In genomic region chr14:71208702-71209357, GRCh38 we compare ENCODE assay signal across 22 cellular contexts.
DNase-seq lines count a peak whose midpoint lies in the region; ATAC-seq and TF ChIP-seq lines count a peak whose summit lies in the region.
"Had no signal": no experiment of that assay in that cellular context is flagged by ENCODE, and none has a peak within 500 bp of the region (broad histone marks: within the 10 kb centered on the region; RNA-seq: fewer than 3 reads in every experiment).

No MANE protein-coding gene starts in this region.

- no peaks in the 10 kb centered on the region for H3F3A ChIP-seq in GM23338 (replicated peaks; ENCODE audit: low read depth)

- CTCF ChIA-PET in Calu3 (lab: Charles Lee) (no interaction called here), Panc1 (lab: Charles Lee) (no interaction called here)

- TF ChIP-seq CTCF in Calu3 (IDR thresholded peaks at IDR 0.05; ENCODE audit: unreplicated experiment): peak; percentile 16
- TF ChIP-seq CTCF in GM23338 (conservative IDR thresholded peaks at IDR 0.05; ENCODE audit: low read depth in 2 of 2): peak; percentile 32 to 64
- peak; percentile 28 for TF ChIP-seq CTCF in Panc1 (IDR thresholded peaks at IDR 0.05)
- peak; percentile 33 for TF ChIP-seq CTCF in foreskin keratinocyte (conservative IDR thresholded peaks at IDR 0.05)

- no peaks in the 10 kb centered on the region for H3K79me2 ChIP-seq in GM23338 (replicated peaks; ENCODE audit: insufficient read depth)

- ATAC-seq in GM23338 (no peak), Panc1 (no peak), foreskin keratinocyte (no peak), HG03439 (IDR thresholded peaks at IDR 0.05; ENCODE audit: unreplicated experiment) (no peak), GM21717 (IDR thresholded peaks at IDR 0.05; ENCODE audit: unreplicated experiment) (no peak)
- ATAC-seq in activated naive CD8-positive, alpha-beta T cell treated with anti-CD3 and anti-CD28 coated beads, Interleukin-2, amount 50 U/mL, for 24 hours: no peak
- ATAC-seq: activated T-helper 17 cell treated with anti-CD3 and anti-CD28 coated beads, Interleukin-2, amount 50 U/mL, for 72 hours; gastroesophageal sphincter had no signal

- POLR2A ChIA-PET in Panc1 (lab: Charles Lee): interaction anchor here (0.6 kb wide), 1 partner anchor 1907 kb away, joined by 3 read pairs; no protein-coding TSS in a partner anchor

- H3K4me3 Mint-ChIP-seq in Calu3 (ENCODE audit: low read depth, unreplicated experiment): no peak overlapping the region
- H3K4me3 Mint-ChIP-seq in GM23338: no peak overlapping the region
- H3K4me3 Mint-ChIP-seq in activated naive CD8-positive, alpha-beta T cell treated with anti-CD3 and anti-CD28 coated beads, Interleukin-2, amount 50 U/mL, for 24 hours: no peak overlapping the region
- H3K4me3 Mint-ChIP-seq: activated T-helper 17 cell treated with anti-CD3 and anti-CD28 coated beads, Interleukin-2, amount 50 U/mL, for 72 hours; B cell had no signal

- H3K9me3 Mint-ChIP-seq in Calu3 (ENCODE audit: low read depth, unreplicated experiment) (no peaks in the 10 kb centered on the region), GM23338 (peaks cover 13% of the 10 kb centered on the region)
- H3K9me3 Mint-ChIP-seq in activated naive CD8-positive, alpha-beta T cell treated with anti-CD3 and anti-CD28 coated beads, Interleukin-2, amount 50 U/mL, for 24 hours: peaks cover 10% of the 10 kb centered on the region

- H3K4me3 ChIP-seq in GM23338: no peak overlapping the region
- no peak overlapping the region for H3K4me3 ChIP-seq in Panc1 (ENCODE audit: low read depth in 2 of 2, low read length in 2 of 2)
- H3K4me3 ChIP-seq in MG63: no peak overlapping the region
- H3K4me3 ChIP-seq: adrenal gland, breast epithelium, gastroesophageal sphincter had no signal

- H3K27me3 ChIP-seq in GM23338 (ENCODE audit: insufficient read depth): no peaks in the 10 kb centered on the region
- H3K27me3 ChIP-seq in Panc1 (ENCODE audit: control insufficient read depth, insufficient read depth, low read length): no peaks in the 10 kb centered on the region
- H3K27me3 ChIP-seq in foreskin keratinocyte: no peaks in the 10 kb centered on the region
- H3K27me3 ChIP-seq in MG63: no peaks in the 10 kb centered on the region
- H3K27me3 ChIP-seq: adrenal gland, breast epithelium, gastroesophageal sphincter had no signal

- no peak overlapping the region for H3K27ac ChIP-seq in GM23338 (ENCODE audit: low read depth)
- no peak overlapping the region for H3K27ac ChIP-seq in Panc1 (ENCODE audit: low read length)
- no peak overlapping the region for H3K27ac ChIP-seq in foreskin keratinocyte
- H3K27ac ChIP-seq: adrenal gland, breast epithelium, epithelial cell of prostate, gastroesophageal sphincter had no signal

- no peaks in the 10 kb centered on the region for H3K27me3 Mint-ChIP-seq in Calu3 (ENCODE audit: unreplicated experiment)
- peaks cover 4% of the 10 kb centered on the region for H3K27me3 Mint-ChIP-seq in GM23338 (ENCODE audit: insufficient read depth, low read depth, poor library complexity)
- peaks cover 2% of the 10 kb centered on the region for H3K27me3 Mint-ChIP-seq in activated naive CD8-positive, alpha-beta T cell treated with anti-CD3 and anti-CD28 coated beads, Interleukin-2, amount 50 U/mL, for 24 hours

- intact Hi-C loops in Calu3 (cut with micrococcal nuclease; ENCODE audit: unreplicated experiment): no loop called here
- intact Hi-C loops in Panc1 (cut with micrococcal nuclease; ENCODE audit: unreplicated experiment): no loop called here

- no peak for DNase-seq in Calu3
- DNase-seq in GM23338 (ENCODE audit: low spot score): no peak
- DNase-seq in Panc1 (ENCODE audit: low read depth, low spot score): no peak
- no peak for DNase-seq in foreskin keratinocyte
- no peak for DNase-seq in activated naive CD8-positive, alpha-beta T cell treated with anti-CD3 and anti-CD28 coated beads, Interleukin-2, amount 50 U/mL, for 24 hours
- DNase-seq in MG63: no peak
- DNase-seq: adrenal gland; Caco-2; dermis blood vessel endothelial cell; kidney glomerular epithelial cell; NCI-H1105; NCI-H2081; NK-92 treated with Interleukin-12 subunit alpha and Interleukin-12 subunit beta, amount 100 ng/mL, for 24 hours; occipital lobe; SW 1271 had no signal

- H3K9me3 ChIP-seq in Panc1 (ENCODE audit: control insufficient read depth, insufficient read depth, low read depth, low read length) (no peaks in the 10 kb centered on the region), MG63 (no peaks in the 10 kb centered on the region)
- H3K9me3 ChIP-seq: adrenal gland, breast epithelium, Caco-2, gastroesophageal sphincter had no signal

- H3K36me3 Mint-ChIP-seq in Calu3 (ENCODE audit: insufficient read depth, unreplicated experiment) (no peaks in the 10 kb centered on the region), GM23338 (ENCODE audit: low read depth) (peaks cover 9% of the 10 kb centered on the region)
- H3K36me3 Mint-ChIP-seq in activated naive CD8-positive, alpha-beta T cell treated with anti-CD3 and anti-CD28 coated beads, Interleukin-2, amount 50 U/mL, for 24 hours (ENCODE audit: low read depth): peaks cover 2% of the 10 kb centered on the region

- no peak overlapping the region for H3K4me2 ChIP-seq in GM23338

- H3K36me3 ChIP-seq in GM23338 (ENCODE audit: insufficient read depth) (no peaks in the 10 kb centered on the region; the same call in 1 of the 2 replicates), Panc1 (ENCODE audit: control insufficient read depth, insufficient read depth, low read length) (no peaks in the 10 kb centered on the region), MG63 (no peaks in the 10 kb centered on the region)
- H3K36me3 ChIP-seq: adrenal gland, breast epithelium, gastroesophageal sphincter had no signal

- H3K4me1 ChIP-seq in GM23338 (ENCODE audit: insufficient read depth): peaks cover 2% of the 10 kb centered on the region; the same call in 1 of the 2 replicates
- H3K4me1 ChIP-seq in Panc1 (ENCODE audit: control insufficient read depth, insufficient read depth, low read length): no peaks in the 10 kb centered on the region
- H3K4me1 ChIP-seq in foreskin keratinocyte: no peaks in the 10 kb centered on the region
- H3K4me1 ChIP-seq: adrenal gland, breast epithelium, Caco-2 had no signal

- no peak overlapping the region for H2AFZ ChIP-seq in GM23338

- H3K4me1 Mint-ChIP-seq in Calu3 (ENCODE audit: low read depth, unreplicated experiment): peaks cover 25% of the 10 kb centered on the region
- H3K4me1 Mint-ChIP-seq in GM23338: peaks cover 10% of the 10 kb centered on the region
- H3K4me1 Mint-ChIP-seq in activated naive CD8-positive, alpha-beta T cell treated with anti-CD3 and anti-CD28 coated beads, Interleukin-2, amount 50 U/mL, for 24 hours: peaks cover 15% of the 10 kb centered on the region
- H3K4me1 Mint-ChIP-seq: activated T-helper 17 cell treated with anti-CD3 and anti-CD28 coated beads, Interleukin-2, amount 50 U/mL, for 72 hours; B cell had no signal

- H3K9me2 ChIP-seq in GM23338 (ENCODE audit: insufficient read depth): no peaks in the 10 kb centered on the region

- BruUV-seq in Calu3 (replicated peaks; lab: Mats Ljungman, UMichigan): no TSS peak
- no TSS peak for BruUV-seq in Panc1 (replicated peaks; lab: Mats Ljungman, UMichigan)

- H3K27ac Mint-ChIP-seq in Calu3 (ENCODE audit: unreplicated experiment): no peak overlapping the region
- no peak overlapping the region for H3K27ac Mint-ChIP-seq in GM23338
- H3K27ac Mint-ChIP-seq in activated naive CD8-positive, alpha-beta T cell treated with anti-CD3 and anti-CD28 coated beads, Interleukin-2, amount 50 U/mL, for 24 hours: no peak overlapping the region
- H3K27ac Mint-ChIP-seq: activated T-helper 17 cell treated with anti-CD3 and anti-CD28 coated beads, Interleukin-2, amount 50 U/mL, for 72 hours; B cell had no signal

- in situ Hi-C loops in Panc1 (cut with HindIII; ENCODE audit: low pct_unique_long_range_greater_than_20kb, low sequenced_read_pairs): no loop called here

- no peaks in the 10 kb centered on the region for H4K20me1 ChIP-seq in GM23338 (replicated peaks; ENCODE audit: insufficient read depth)

TF ChIP-seq in GM23338, 12 proteins besides CTCF, POLR2A, EP300 and RAD21 (continues in another document):
- no peak for TF ChIP-seq CREB1 (CRISPR knock-in tag; IDR thresholded peaks at IDR 0.05; ENCODE audit: low read depth)
